In genomic region chr2:88396209-88396608, GRCh38 we compare ENCODE assay signal across 4 cellular contexts.
A peak's percentile ranks its signal among the peaks of the same experiment; 100 is the strongest.
TF ChIP-seq lines count a peak whose summit lies in the region.

No MANE protein-coding gene starts in this region.

TF ChIP-seq in SK-N-SH treated with all-trans-retinoic acid at 6 μM for 48 hours, 23 proteins besides CTCF, POLR2A, EP300 and RAD21:
- TF ChIP-seq ZFP3 (CRISPR knock-in tag; IDR thresholded peaks at IDR 0.05), result no peak
- TF ChIP-seq TOX (CRISPR knock-in tag; IDR thresholded peaks at IDR 0.05; ENCODE audit: borderline replicate concordance), result no peak
- no peak for TF ChIP-seq CSDC2 (CRISPR knock-in tag; IDR thresholded peaks at IDR 0.05)
- TF ChIP-seq ZNF70 (CRISPR knock-in tag; IDR thresholded peaks at IDR 0.05), result no peak
- TF ChIP-seq SNAI2 (CRISPR knock-in tag; IDR thresholded peaks at IDR 0.05), result no peak
- no peak for TF ChIP-seq GLIS3 (CRISPR knock-in tag; IDR thresholded peaks at IDR 0.05)
- TF ChIP-seq ISL1 (CRISPR knock-in tag; IDR thresholded peaks at IDR 0.05), result peak; percentile 65
- TF ChIP-seq TCF4 (CRISPR knock-in tag; IDR thresholded peaks at IDR 0.05; ENCODE audit: borderline replicate concordance), result no peak

TF ChIP-seq in SK-N-SH, 30 proteins besides CTCF, POLR2A, EP300 and RAD21:
- no peak for TF ChIP-seq USF2 (IDR thresholded peaks at IDR 0.05; ENCODE audit: borderline replicate concordance, low read depth, low read length)
- no peak for TF ChIP-seq RCOR1 (IDR thresholded peaks at IDR 0.05; ENCODE audit: low read length)
- TF ChIP-seq TCF12 (IDR thresholded peaks at IDR 0.05), result no peak
- no peak for TF ChIP-seq SIN3A (IDR thresholded peaks at IDR 0.05; ENCODE audit: borderline replicate concordance, low read depth, low read length)
- TF ChIP-seq USF1 (IDR thresholded peaks at IDR 0.05; ENCODE audit: borderline replicate concordance, low read depth), result no peak
- no peak for TF ChIP-seq GATA2 (CRISPR knock-in tag; IDR thresholded peaks at IDR 0.05)
- TF ChIP-seq IRF3 (IDR thresholded peaks at IDR 0.05; ENCODE audit: low read depth, low read length), result no peak

TF ChIP-seq in GM23338, 12 proteins besides CTCF, POLR2A, EP300 and RAD21 (continues in another document):
- TF ChIP-seq REST (IDR thresholded peaks at IDR 0.05; ENCODE audit: unreplicated experiment) (no peak), JUNB (IDR thresholded peaks at IDR 0.05; ENCODE audit: unreplicated experiment) (no peak), EZH2 (IDR thresholded peaks at IDR 0.05; ENCODE audit: low read depth, unreplicated experiment) (no peak), ZNF114 (CRISPR knock-in tag; IDR thresholded peaks at IDR 0.05) (no peak), ZNF331 (CRISPR knock-in tag; IDR thresholded peaks at IDR 0.05; ENCODE audit: low read depth) (no peak), POLR2AphosphoS5 (IDR thresholded peaks at IDR 0.05; ENCODE audit: low read depth) (no peak), STAT1 (IDR thresholded peaks at IDR 0.05; ENCODE audit: unreplicated experiment) (no peak), CREB1 (CRISPR knock-in tag; IDR thresholded peaks at IDR 0.05; ENCODE audit: low read depth) (no peak), ZNF462 (CRISPR knock-in tag; IDR thresholded peaks at IDR 0.05) (no peak)

TF ChIP-seq in K562, 482 proteins besides CTCF, POLR2A, EP300 and RAD21:
- TF ChIP-seq CGGBP1 (CRISPR knock-in tag; IDR thresholded peaks at IDR 0.05) (no peak), ZNF583 (CRISPR knock-in tag; IDR thresholded peaks at IDR 0.05) (no peak), ZNF609 (CRISPR knock-in tag; IDR thresholded peaks at IDR 0.05; ENCODE audit: borderline replicate concordance) (no peak), ZNF23 (CRISPR knock-in tag; IDR thresholded peaks at IDR 0.05) (no peak), ZNF263 (CRISPR knock-in tag; IDR thresholded peaks at IDR 0.05; ENCODE audit: borderline replicate concordance) (no peak), TAF1 (IDR thresholded peaks at IDR 0.05; ENCODE audit: control insufficient read depth, extremely low read depth, insufficient read depth, low read length, severe bottlenecking) (no peak), CBX3 (IDR thresholded peaks at IDR 0.05; ENCODE audit: borderline replicate concordance in 1 of 2, low read length in 2 of 2) (no peak), ZNF449 (CRISPR knock-in tag; IDR thresholded peaks at IDR 0.05) (no peak), TCFL5 (CRISPR knock-in tag; conservative IDR thresholded peaks at IDR 0.05) (no peak), ILK (tag; IDR thresholded peaks at IDR 0.05; ENCODE audit: borderline replicate concordance, low read depth) (no peak), CEBPG (CRISPR knock-in tag; IDR thresholded peaks at IDR 0.05) (no peak), CEBPG (tag; conservative IDR thresholded peaks at IDR 0.05 in 1 of 2, IDR thresholded peaks at IDR 0.05 in 1 of 2) (peak; percentile 28 to 43; a peak in 1 of 4 replicates), SFPQ (IDR thresholded peaks at IDR 0.05; ENCODE audit: low read depth, low read length) (no peak), CEBPB (tag; IDR thresholded peaks at IDR 0.05) (peak; percentile 39; the same call in 1 of the 2 replicates), ZNF395 (CRISPR knock-in tag; IDR thresholded peaks at IDR 0.05) (no peak), FUS (optimal IDR thresholded peaks at IDR 0.05; ENCODE audit: low read depth, low read length) (no peak), AFF1 (IDR thresholded peaks at IDR 0.05; ENCODE audit: low read depth in 1 of 2, partially characterized antibody in 2 of 2) (no peak)
